Comparison of ENCODE assay signal across 8 cellular contexts in genomic region chr11:46338988-46339666, GRCh38. TPM values are rescaled to one million over a fixed set of nuclear protein-coding genes. Genes with fewer than 3 reads are reported as not detected.
DNase-seq lines count a peak whose midpoint lies in the region; TF ChIP-seq lines count a peak whose summit lies in the region.

No MANE protein-coding gene starts in this region.

- TF ChIP-seq CTCF in CD14-positive monocyte (IDR thresholded peaks at IDR 0.05): no peak

- H3K27me3 ChIP-seq in ectodermal cell (ENCODE audit: control insufficient read depth, insufficient read depth, low read length, poor library complexity, severe bottlenecking) (no peaks in the 10 kb centered on the region), muscle layer of colon (ENCODE audit: control insufficient read depth in 1 of 2, insufficient read depth in 2 of 2, low read length in 2 of 2) (peaks cover 0 to 1% of the 10 kb centered on the region in 2 donors)

- H3K36me3 ChIP-seq in ectodermal cell (ENCODE audit: control insufficient read depth, insufficient read depth, low read length): no peaks in the 10 kb centered on the region
- no peaks in the 10 kb centered on the region for H3K36me3 ChIP-seq in muscle layer of colon (ENCODE audit: insufficient read depth, low read length)

- no peaks in the 10 kb centered on the region for H3K9me3 ChIP-seq in ectodermal cell (ENCODE audit: control insufficient read depth, low read length)
- H3K9me3 ChIP-seq in muscle layer of colon (ENCODE audit: low read length): no peaks in the 10 kb centered on the region

- H3K4me3 ChIP-seq in ectodermal cell (ENCODE audit: insufficient read depth, low read depth, low read length) (peak overlapping the region; percentile 27), muscle layer of colon (ENCODE audit: low read depth in 1 of 2, low read length in 2 of 2) (peak overlapping the region; percentile 4 to 22)

- intact Hi-C loops in CD14-positive monocyte (cut with micrococcal nuclease): no loop called here

- H3K4me3 Mint-ChIP-seq in CD14-positive monocyte: peak overlapping the region; percentile 61 to 85

- peak overlapping the region in 6 of 7 donors; percentile 30 to 88 (median 74) for H3K27ac Mint-ChIP-seq in CD14-positive monocyte

- 7% methylated on average over 16 of the region's 16 CpGs for WGBS in ectodermal cell, 2 experiments

- peaks cover 0 to 1% (median 0%) of the 10 kb centered on the region in 7 donors for H3K9me3 Mint-ChIP-seq in CD14-positive monocyte

- H3K27ac ChIP-seq in ectodermal cell (ENCODE audit: insufficient read depth, low read depth, low read length, poor library complexity, severe bottlenecking) (peak overlapping the region; percentile 82), muscle layer of colon (ENCODE audit: low read depth, low read length) (peak overlapping the region; percentile 57)

- H3K4me1 ChIP-seq in ectodermal cell (ENCODE audit: control insufficient read depth, insufficient read depth, low read length) (peaks cover 47% of the 10 kb centered on the region), muscle layer of colon (ENCODE audit: insufficient read depth, low read length) (peaks cover 21% of the 10 kb centered on the region)

- in situ Hi-C loops in ACHN (cut with HindIII; ENCODE audit: low pct_ligation_motif_present, low pct_unique_long_range_greater_than_20kb, low sequenced_read_pairs): no loop called here

- peaks cover 7 to 14% (median 11%) of the 10 kb centered on the region in 3 donors for H3K27me3 Mint-ChIP-seq in CD14-positive monocyte (ENCODE audit: low read depth in 3 of 3)

- DNase-seq in CD14-positive monocyte (ENCODE audit: low spot score): no peak
- peak; percentile 92 for DNase-seq in NCI-H2081 treated with DMSO at 0.1 percent for 48 hours (lab: John Stamatoyannopoulos, UW)
- no peak for DNase-seq in NOMO-1 treated with dmso at 0.1 percent for 144 hours (lab: John Stamatoyannopoulos, UW; ENCODE audit: unreplicated experiment)
- DNase-seq in ACHN: no peak
- no peak for DNase-seq in COLO829 (ENCODE audit: low spot score)
- DNase-seq in NCI-H1930 (lab: John Stamatoyannopoulos, UW): no peak

- peaks cover 0 to 2% of the 10 kb centered on the region in 2 donors for H3K36me3 Mint-ChIP-seq in CD14-positive monocyte

- H3K9ac ChIP-seq in muscle layer of colon (ENCODE audit: low read length): no peak overlapping the region

- peaks cover 98% of the 10 kb centered on the region for H3K4me1 Mint-ChIP-seq in CD14-positive monocyte

RNA-seq across cellular contexts. Expression of gene DGKZ, which starts 8.1 kb away (rescaled TPM):
- 10 to 100 TPM; 30.4 to 33.4 TPM for polyA plus RNA-seq in CD14-positive monocyte
- polyA plus RNA-seq in ectodermal cell (2013, experiment 1 of 4): 63.3 TPM
- polyA plus RNA-seq in ectodermal cell (2013, experiment 2 of 4): 58.2 TPM
- 50.1 TPM for polyA plus RNA-seq in ectodermal cell (2013, experiment 3 of 4)
- 49.5 TPM for polyA plus RNA-seq in ectodermal cell (2013, experiment 4 of 4)

RNA-seq across cellular contexts. Expression of gene MDK, which starts 42.3 kb away (rescaled TPM):
- polyA plus RNA-seq in CD14-positive monocyte: not detected
- 1,267 TPM for polyA plus RNA-seq in ectodermal cell (2013, experiment 1 of 4)
- polyA plus RNA-seq in ectodermal cell (2013, experiment 2 of 4): 1,149 TPM
- polyA plus RNA-seq in ectodermal cell (2013, experiment 3 of 4): 1,440 TPM
- polyA plus RNA-seq in ectodermal cell (2013, experiment 4 of 4): 1,571 TPM

RNA-seq across cellular contexts. Expression of gene CHRM4, which starts 52.4 kb away (rescaled TPM):
- polyA plus RNA-seq in CD14-positive monocyte: under 1 TPM in 1 of 2 donors, not detected in 1; 0.15 TPM
- 1.6 TPM for polyA plus RNA-seq in ectodermal cell (2013, experiment 1 of 4)
- polyA plus RNA-seq in ectodermal cell (2013, experiment 2 of 4): 3.8 TPM
- polyA plus RNA-seq in ectodermal cell (2013, experiment 3 of 4): 1.2 TPM
- polyA plus RNA-seq in ectodermal cell (2013, experiment 4 of 4): 1.7 TPM
